Comparison of ENCODE assay signal across 1 cellular context in the genomic region with DNA sequence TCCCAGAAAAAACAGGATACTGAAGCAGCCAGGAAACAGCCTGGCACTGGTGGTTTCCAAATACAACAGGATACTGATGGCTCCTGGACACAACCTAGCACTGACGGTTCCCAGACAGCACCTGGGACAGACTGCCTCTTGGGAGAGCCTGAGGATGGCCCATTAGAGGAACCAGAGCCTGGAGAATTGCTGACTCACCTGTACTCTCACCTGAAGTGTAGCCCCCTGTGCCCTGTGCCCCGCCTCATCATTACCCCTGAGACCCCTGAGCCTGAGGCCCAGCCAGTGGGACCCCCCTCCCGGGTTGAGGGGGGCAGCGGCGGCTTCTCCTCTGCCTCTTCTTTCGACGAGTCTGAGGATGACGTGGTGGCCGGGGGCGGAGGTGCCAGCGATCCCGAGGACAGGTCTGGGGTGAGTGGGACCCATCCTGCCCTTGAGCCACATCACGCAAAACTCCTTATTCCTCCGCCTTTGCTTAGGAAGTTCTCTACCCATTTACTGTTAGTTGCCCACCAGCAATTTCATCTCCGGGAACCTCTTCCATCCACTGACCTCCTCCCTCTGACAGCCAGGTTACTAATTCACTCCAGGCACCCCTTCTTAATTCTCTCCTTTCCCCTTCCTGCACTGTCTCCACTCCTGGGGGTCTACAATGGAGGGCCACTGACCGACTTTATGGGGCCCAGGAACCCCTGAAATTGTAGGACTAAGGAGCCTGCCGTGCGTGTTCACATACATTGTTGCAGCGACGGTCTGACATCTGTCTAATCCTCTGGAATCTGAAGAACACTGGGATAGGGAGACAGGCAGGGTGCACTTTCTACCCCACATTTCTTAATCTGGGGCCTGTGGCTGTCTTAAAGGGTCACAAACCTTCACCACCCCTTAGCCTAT.
TF ChIP-seq lines count a peak whose summit lies in the region.

No MANE protein-coding gene starts in this region.

TF ChIP-seq in IMR-90, 13 proteins besides CTCF, POLR2A, EP300 and RAD21:
- TF ChIP-seq SMC3 (IDR thresholded peaks at IDR 0.05; ENCODE audit: low read depth, low read length) (no peak), MAFK (IDR thresholded peaks at IDR 0.05; ENCODE audit: low read depth, low read length) (peak; percentile 37; the same call in 1 of the 2 replicates), RCOR1 (IDR thresholded peaks at IDR 0.05; ENCODE audit: insufficient replicate concordance, low read length) (no peak), RFX5 (IDR thresholded peaks at IDR 0.05; ENCODE audit: low read depth, low read length) (no peak), CEBPB (IDR thresholded peaks at IDR 0.05; ENCODE audit: low read depth, low read length) (no peak), BHLHE40 (IDR thresholded peaks at IDR 0.05; ENCODE audit: low read depth, low read length) (no peak), NFE2L2 (IDR thresholded peaks at IDR 0.05; ENCODE audit: low read depth, low read length) (0 out of 2 replicates have a peak, but pooled peaks have one; percentile 7)
- TF ChIP-seq, protein P1, sequence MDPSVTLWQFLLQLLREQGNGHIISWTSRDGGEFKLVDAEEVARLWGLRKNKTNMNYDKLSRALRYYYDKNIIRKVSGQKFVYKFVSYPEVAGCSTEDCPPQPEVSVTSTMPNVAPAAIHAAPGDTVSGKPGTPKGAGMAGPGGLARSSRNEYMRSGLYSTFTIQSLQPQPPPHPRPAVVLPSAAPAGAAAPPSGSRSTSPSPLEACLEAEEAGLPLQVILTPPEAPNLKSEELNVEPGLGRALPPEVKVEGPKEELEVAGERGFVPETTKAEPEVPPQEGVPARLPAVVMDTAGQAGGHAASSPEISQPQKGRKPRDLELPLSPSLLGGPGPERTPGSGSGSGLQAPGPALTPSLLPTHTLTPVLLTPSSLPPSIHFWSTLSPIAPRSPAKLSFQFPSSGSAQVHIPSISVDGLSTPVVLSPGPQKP (IDR thresholded peaks at IDR 0.05; ENCODE audit: borderline replicate concordance, low read depth, low read length), result no peak
